In genomic region chr13:91348906-91349435, GRCh38 we compare ENCODE assay signal across 8 cellular contexts. TPM values are rescaled to one million over a fixed set of nuclear protein-coding genes. Genes with fewer than 3 reads are reported as not detected.
DNase-seq lines count a peak whose midpoint lies in the region; ATAC-seq and TF ChIP-seq lines count a peak whose summit lies in the region.

No MANE protein-coding gene starts in this region.

- 0 to 1% methylated on average over 17 to 24 of the region's 46 CpGs for WGBS in GM23248 (ENCODE audit: low coverage in 1 of 2, low lambda C conversion rate in 2 of 2, missing lambda C conversion rate in 2 of 2), 2 experiments

- peaks cover 54% of the 10 kb centered on the region for H3K4me1 Mint-ChIP-seq in nephron progenitor cell

- H2AFZ ChIP-seq in DND-41 (ENCODE audit: low read depth, low read length): peak overlapping the region; percentile 60
- H2AFZ ChIP-seq in GM23248: peak overlapping the region; percentile 84
- H2AFZ ChIP-seq in Karpas-422 (ENCODE audit: low read length): no peak overlapping the region

- peaks cover 4% of the 10 kb centered on the region for H3K27me3 Mint-ChIP-seq in nephron progenitor cell (ENCODE audit: low read depth, poor library complexity)

- H3K79me2 ChIP-seq in DND-41 (ENCODE audit: insufficient read depth, low read length) (peaks cover 65% of the 10 kb centered on the region), GM23248 (ENCODE audit: insufficient read depth) (peaks cover 43% of the 10 kb centered on the region), Karpas-422 (ENCODE audit: low read length) (peaks cover 41% of the 10 kb centered on the region)

- peak; percentile 47 for ATAC-seq in DND-41 (ENCODE audit: insufficient read depth, low read depth)
- peak; percentile 59 for ATAC-seq in stimulated activated naive CD8-positive, alpha-beta T cell treated with anti-CD3 and anti-CD28 coated beads, Interleukin-15, Interleukin-2, amounts not matched to agents 100 U/mL and 50 U/mL, for 24 hours

- H3K4me3 Mint-ChIP-seq in nephron progenitor cell: peak overlapping the region; percentile 99

- peaks cover 20% of the 10 kb centered on the region; the same call in 1 of the 2 replicates for H3F3A ChIP-seq in GM23248 (ENCODE audit: insufficient read depth)

- H3K4me1 ChIP-seq in DND-41 (ENCODE audit: insufficient read depth, low read length) (peaks cover 52% of the 10 kb centered on the region), GM23248 (ENCODE audit: insufficient read depth) (peaks cover 17% of the 10 kb centered on the region), Karpas-422 (ENCODE audit: low read length) (peaks cover 52% of the 10 kb centered on the region)

- H3K27ac ChIP-seq in DND-41 (ENCODE audit: low read length): peak overlapping the region; percentile 94
- H3K27ac ChIP-seq in GM23248: peak overlapping the region; percentile 68
- H3K27ac ChIP-seq in Karpas-422 (ENCODE audit: low read length): peak overlapping the region; percentile 67

- H3K9ac ChIP-seq in DND-41 (ENCODE audit: low read depth, low read length) (peak overlapping the region; percentile 99), GM23248 (peak overlapping the region; percentile 91), Karpas-422 (ENCODE audit: low read length) (peak overlapping the region; percentile 85)

- no peaks in the 10 kb centered on the region for H3K9me3 Mint-ChIP-seq in nephron progenitor cell

- no peaks in the 10 kb centered on the region for H3K27me3 ChIP-seq in DND-41 (ENCODE audit: insufficient read depth, low read length, poor library complexity)
- H3K27me3 ChIP-seq in GM23248 (replicated peaks; ENCODE audit: insufficient read depth): peaks cover 24% of the 10 kb centered on the region; the same call in 1 of the 2 replicates
- H3K27me3 ChIP-seq in Karpas-422 (ENCODE audit: low read length): no peaks in the 10 kb centered on the region

- no peaks in the 10 kb centered on the region for H3K9me2 ChIP-seq in GM23248 (ENCODE audit: insufficient read depth)
- no peaks in the 10 kb centered on the region for H3K9me2 ChIP-seq in Karpas-422 (replicated peaks; ENCODE audit: insufficient read depth, low read length)

- peaks cover 49% of the 10 kb centered on the region for H3K36me3 Mint-ChIP-seq in nephron progenitor cell (ENCODE audit: low read depth)

- H4K20me1 ChIP-seq in DND-41 (ENCODE audit: insufficient read depth, low read length) (peaks cover 51% of the 10 kb centered on the region), GM23248 (ENCODE audit: insufficient read depth) (no peaks in the 10 kb centered on the region), Karpas-422 (ENCODE audit: insufficient read depth, low read depth, low read length) (peaks cover 48% of the 10 kb centered on the region)

- H3K4me2 ChIP-seq in DND-41 (ENCODE audit: insufficient read depth, low read length): peak overlapping the region; percentile 82
- peak overlapping the region; percentile 99 for H3K4me2 ChIP-seq in GM23248 (ENCODE audit: unreplicated experiment)
- H3K4me2 ChIP-seq in Karpas-422 (ENCODE audit: low read depth, low read length, poor library complexity, severe bottlenecking): peak overlapping the region; percentile 91

- DNase-seq in DND-41 (peak; percentile 92), GM23248 (peak; percentile 89), Karpas-422 (peak; percentile 95), RPMI8226 (peak; percentile 89), fibroblast of pulmonary artery (ENCODE audit: low read depth) (peak; percentile 87), nephron progenitor cell (peak; percentile 96)
- DNase-seq in activated T-helper 9 cell treated with anti-CD3 and anti-CD28 coated beads, Interleukin-2, amount 50 U/mL, for 16 hours (ENCODE audit: low read depth): peak; percentile 91
- peak; percentile 95 for DNase-seq in stimulated activated naive CD8-positive, alpha-beta T cell treated with anti-CD3 and anti-CD28 coated beads, Interleukin-15, Interleukin-2, amounts not matched to agents 100 U/mL and 50 U/mL, for 24 hours

- peak overlapping the region; percentile 97 for H3K27ac Mint-ChIP-seq in nephron progenitor cell

- H3K36me3 ChIP-seq in DND-41 (ENCODE audit: insufficient read depth, low read length) (peaks cover 51% of the 10 kb centered on the region), GM23248 (ENCODE audit: low read depth) (peaks cover 26% of the 10 kb centered on the region), Karpas-422 (ENCODE audit: insufficient read depth, low read length) (peaks cover 49% of the 10 kb centered on the region)

- in situ Hi-C loops in GM23248 (cut with MboI): no loop called here

- peak; percentile 94 for TF ChIP-seq CTCF in DND-41 (IDR thresholded peaks at IDR 0.05; ENCODE audit: borderline replicate concordance, extremely low read depth, low read length, poor library complexity, severe bottlenecking)
- TF ChIP-seq CTCF in fibroblast of pulmonary artery (IDR thresholded peaks at IDR 0.05; ENCODE audit: low read length, missing control alignments): peak; percentile 71
- peak; percentile 75 for TF ChIP-seq CTCF in nephron progenitor cell (IDR thresholded peaks at IDR 0.05)

- H3K4me3 ChIP-seq in DND-41 (ENCODE audit: low read depth in 1 of 2, low read length in 2 of 2): peak overlapping the region; percentile 95 to 97
- peak overlapping the region; percentile 87 for H3K4me3 ChIP-seq in GM23248
- peak overlapping the region; percentile 95 for H3K4me3 ChIP-seq in Karpas-422 (ENCODE audit: low read length)
- H3K4me3 ChIP-seq in fibroblast of pulmonary artery (replicated peaks; ENCODE audit: low read depth, low read length): peak overlapping the region; percentile 72

- H3K9me3 ChIP-seq in DND-41 (ENCODE audit: insufficient read depth, low read length, severe bottlenecking): no peaks in the 10 kb centered on the region
- no peaks in the 10 kb centered on the region for H3K9me3 ChIP-seq in GM23248 (ENCODE audit: low read depth)
- no peaks in the 10 kb centered on the region for H3K9me3 ChIP-seq in Karpas-422 (ENCODE audit: low read length)

RNA-seq across cellular contexts. Expression of gene MIR17HG, which starts 1.5 kb away (rescaled TPM):
- 0.43 and 2.5 TPM in 2 replicates for total RNA-seq in GM23248 (2014; rRNA removed; shearing (Covaris generic))
- 0.20 and 0.27 TPM in 2 replicates for polyA plus RNA-seq in GM23248 (2016; fragmentation: Nextera tagmentation; extraction: Ambion mirVana)
- total RNA-seq in Karpas-422 (2014; rRNA removed; shearing (Covaris generic); ENCODE audit: low replicate concordance): 3.8 and 23.4 TPM in 2 replicates

RNA-seq across cellular contexts. Expression of gene GPC5, which starts 49.5 kb away (rescaled TPM):
- 0.32 TPM in 1 of 2 replicates, not detected in the other for total RNA-seq in GM23248 (2014; rRNA removed; shearing (Covaris generic))
- polyA plus RNA-seq in GM23248 (2016; fragmentation: Nextera tagmentation; extraction: Ambion mirVana): not detected in 2 replicates
- total RNA-seq in Karpas-422 (2014; rRNA removed; shearing (Covaris generic); ENCODE audit: low replicate concordance): not detected in 2 replicates

Comparison
In these comparisons a context has a peak if more than half of its experiments do, and no peak if none do; other contexts are left out.
1. Peak in every context shown above with its lines: DNase-seq, ATAC-seq, H3K4me3 ChIP-seq and H3K27ac ChIP-seq.